In the genomic region with DNA sequence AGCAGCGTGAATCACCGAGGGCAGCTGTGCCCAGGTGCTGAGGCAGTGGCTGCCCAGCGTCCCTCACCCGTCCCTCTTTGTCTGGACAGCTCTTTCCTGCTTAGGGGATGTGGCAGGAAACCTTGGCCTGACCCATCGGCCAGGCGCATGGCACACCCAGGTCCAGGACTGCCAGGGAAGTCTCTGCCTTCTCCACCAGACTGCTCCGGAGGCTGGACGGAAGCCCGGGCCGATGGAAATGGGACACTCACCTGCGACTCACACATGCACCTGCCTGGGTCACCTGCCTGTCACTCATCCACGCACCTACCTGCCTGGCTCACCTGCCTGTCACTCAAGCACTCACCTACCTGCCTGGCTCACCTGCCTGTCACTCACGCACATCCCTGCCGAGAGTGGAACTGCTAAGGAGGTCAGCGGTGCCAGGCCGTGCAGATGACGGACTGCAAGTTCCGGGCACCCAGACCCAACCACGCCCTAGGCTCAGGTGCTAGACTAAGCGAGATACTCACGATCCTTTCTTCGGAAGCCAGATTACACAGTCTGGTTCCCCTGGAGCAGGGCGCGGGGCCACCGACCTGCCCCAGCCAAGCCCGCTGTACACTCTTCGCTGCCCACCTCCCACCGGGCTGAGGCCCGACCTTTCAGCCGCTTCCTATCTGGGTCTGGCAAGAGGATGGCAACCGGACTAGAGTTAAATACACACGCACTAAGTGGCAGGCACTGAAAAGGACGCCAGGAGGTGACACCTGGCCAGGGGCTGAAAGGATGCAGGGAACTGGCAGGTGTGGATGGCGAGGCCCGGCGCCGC, we compare ENCODE assay signal across 8 cellular contexts. TPM values are rescaled to one million over a fixed set of nuclear protein-coding genes. Genes with fewer than 3 reads are reported as not detected.
DNase-seq lines count a peak whose midpoint lies in the region; ATAC-seq and TF ChIP-seq lines count a peak whose summit lies in the region.

No MANE protein-coding gene starts in this region.

- H3K4me3 ChIP-seq in fibroblast of mammary gland (ENCODE audit: control insufficient read depth, low read depth, low read length) (peak overlapping the region; percentile 76), retinal pigment epithelial cell (ENCODE audit: low read length) (peak overlapping the region; percentile 79)

- POLR2A ChIA-PET in activated CD4-positive, alpha-beta T cell treated with anti-CD3 and anti-CD28 coated beads, Interleukin-2, amount 10 ng/mL, durations not matched to agents 7 days and 5 days (lab: Charles Lee): no interaction called here

- TF ChIP-seq CTCF in fibroblast of mammary gland (conservative IDR thresholded peaks at IDR 0.05; ENCODE audit: control insufficient read depth, insufficient read depth, low read depth, low read length): no peak
- TF ChIP-seq CTCF in retinal pigment epithelial cell (conservative IDR thresholded peaks at IDR 0.05; ENCODE audit: low read depth, low read length): no peak

- TF ChIP-seq POLR2A in Raji (IDR thresholded peaks at IDR 0.05; ENCODE audit: insufficient read depth, low read depth, low read length): peak; percentile 36; the same call in 1 of the 2 replicates

- ATAC-seq in GM19328 (IDR thresholded peaks at IDR 0.05; ENCODE audit: unreplicated experiment): no peak

- H3K4me3 Mint-ChIP-seq in activated CD4-positive, alpha-beta T cell treated with anti-CD3 and anti-CD28 coated beads, Interleukin-2, amount 10 ng/mL, durations not matched to agents 7 days and 5 days: peak overlapping the region; percentile 88

- peaks cover 39% of the 10 kb centered on the region for H3K4me1 Mint-ChIP-seq in activated CD4-positive, alpha-beta T cell treated with anti-CD3 and anti-CD28 coated beads, Interleukin-2, amount 10 ng/mL, durations not matched to agents 7 days and 5 days

- H3K27me3 Mint-ChIP-seq in activated CD4-positive, alpha-beta T cell treated with anti-CD3 and anti-CD28 coated beads, Interleukin-2, amount 10 ng/mL, durations not matched to agents 7 days and 5 days: no peaks in the 10 kb centered on the region

- H3K27ac Mint-ChIP-seq in activated CD4-positive, alpha-beta T cell treated with anti-CD3 and anti-CD28 coated beads, Interleukin-2, amount 10 ng/mL, durations not matched to agents 7 days and 5 days: peak overlapping the region; percentile 86

- H3K9me3 Mint-ChIP-seq in activated CD4-positive, alpha-beta T cell treated with anti-CD3 and anti-CD28 coated beads, Interleukin-2, amount 10 ng/mL, durations not matched to agents 7 days and 5 days: no peaks in the 10 kb centered on the region

- CTCF ChIA-PET in activated CD4-positive, alpha-beta T cell treated with anti-CD3 and anti-CD28 coated beads, Interleukin-2, amount 10 ng/mL, durations not matched to agents 7 days and 5 days (lab: Charles Lee): interaction anchor here (0.6 to 1.3 kb wide), 3 partner anchors 19 to 192 kb away, joined by 3 read pairs; no protein-coding TSS in a partner anchor

- peaks cover 35% of the 10 kb centered on the region for H3K36me3 Mint-ChIP-seq in activated CD4-positive, alpha-beta T cell treated with anti-CD3 and anti-CD28 coated beads, Interleukin-2, amount 10 ng/mL, durations not matched to agents 7 days and 5 days (ENCODE audit: low read depth)

- DNase-seq in activated CD4-positive, alpha-beta T cell treated with anti-CD3 and anti-CD28 coated beads, Interleukin-2, amount 10 ng/mL, durations not matched to agents 7 days and 5 days: peak; percentile 21
- DNase-seq in activated CD4-positive, alpha-beta T cell treated with anti-CD3 and anti-CD28 coated beads, Interleukin-2, amount 50 U/mL, for 48 hours: no peak
- DNase-seq in fibroblast of mammary gland (ENCODE audit: low read depth): no peak
- no peak for DNase-seq in retinal pigment epithelial cell (ENCODE audit: low read depth)
- no peak for DNase-seq in NCI-H2081 treated with DMSO at 0.1 percent for 48 hours (lab: John Stamatoyannopoulos, UW)
- DNase-seq in NCI-H226: no peak

RNA-seq across cellular contexts. Expression of a gene that starts 1.1 kb away (rescaled TPM):
- 10 to 100 TPM; 63.4 to 63.7 TPM for total RNA-seq in activated CD4-positive, alpha-beta T cell treated with anti-CD3 and anti-CD28 coated beads, Interleukin-2, amount 10 ng/mL, durations not matched to agents 7 days and 5 days

RNA-seq across cellular contexts. Expression of a gene that starts 7.7 kb away (rescaled TPM):
- total RNA-seq in activated CD4-positive, alpha-beta T cell treated with anti-CD3 and anti-CD28 coated beads, Interleukin-2, amount 10 ng/mL, durations not matched to agents 7 days and 5 days: 1 to 10 TPM; 5.1 to 6.6 TPM

RNA-seq across cellular contexts. Expression of a gene that starts 26.0 kb away (rescaled TPM):
- total RNA-seq in activated CD4-positive, alpha-beta T cell treated with anti-CD3 and anti-CD28 coated beads, Interleukin-2, amount 10 ng/mL, durations not matched to agents 7 days and 5 days: 1 to 10 TPM; 1.2 to 1.4 TPM

RNA-seq across cellular contexts. Expression of a gene that starts 35.2 kb away (rescaled TPM):
- total RNA-seq in activated CD4-positive, alpha-beta T cell treated with anti-CD3 and anti-CD28 coated beads, Interleukin-2, amount 10 ng/mL, durations not matched to agents 7 days and 5 days: 10 to 100 TPM; 69.5 to 92.1 TPM

RNA-seq across cellular contexts. Expression of a gene that starts 35.9 kb away (rescaled TPM):
- total RNA-seq in activated CD4-positive, alpha-beta T cell treated with anti-CD3 and anti-CD28 coated beads, Interleukin-2, amount 10 ng/mL, durations not matched to agents 7 days and 5 days: 10 to 100 TPM; 18.9 to 24.4 TPM
